Comparison of ENCODE assay signal across 8 cellular contexts in the genomic region with DNA sequence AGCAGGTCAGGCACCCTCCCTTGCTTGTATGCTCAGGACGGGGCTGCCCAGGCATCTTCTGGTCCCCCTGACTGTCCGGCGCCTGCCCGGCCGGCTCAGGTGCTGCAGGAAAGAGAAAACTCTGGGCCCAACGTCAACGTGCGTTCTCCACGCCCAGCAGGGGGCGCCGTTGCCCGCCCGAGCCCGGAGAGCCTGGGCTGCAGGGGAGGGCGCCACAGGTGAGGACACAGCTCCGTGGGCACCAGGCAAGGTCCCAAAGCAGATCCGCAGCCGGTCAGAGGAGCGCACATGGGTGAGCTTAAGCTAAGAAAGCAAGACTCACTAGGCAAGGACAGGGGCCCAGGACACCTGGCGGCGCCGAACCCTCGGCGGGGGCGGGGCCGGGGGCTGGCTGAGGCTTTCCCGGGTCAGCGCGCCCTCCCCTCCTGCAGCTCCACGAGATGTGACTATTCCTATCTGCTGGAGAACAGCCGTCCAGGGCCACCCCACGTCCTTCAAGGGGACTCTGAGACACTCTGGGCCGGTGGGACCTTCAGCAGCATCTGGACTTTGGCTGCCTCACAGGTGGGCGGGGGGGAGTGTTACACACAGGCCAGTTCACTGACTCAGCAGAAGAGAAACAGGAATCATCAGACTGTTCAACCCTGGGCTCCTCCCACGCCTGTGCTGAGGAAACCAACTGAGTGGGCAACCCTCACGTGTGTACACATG. TPM values are rescaled to one million over a fixed set of nuclear protein-coding genes. Genes with fewer than 3 reads are reported as not detected.
DNase-seq lines count a peak whose midpoint lies in the region; ATAC-seq, FAIRE-seq and TF ChIP-seq lines count a peak whose summit lies in the region.

No MANE protein-coding gene starts in this region.

- DNase-seq in NCI-H2081 (lab: John Stamatoyannopoulos, UW) (peak; percentile 55 to 65), WTC11 (ENCODE audit: low spot score) (peak; percentile 82), MCF 10A (ENCODE audit: unreplicated experiment) (peak; percentile 69), keratinocyte (ENCODE audit: low read depth, low spot score) (no peak)
- DNase-seq in stimulated activated CD4-positive, alpha-beta T cell treated with anti-CD3 and anti-CD28 coated beads, Interleukin-4, amount 100 ng/mL, for 4 hours = peak; percentile 68 to 80

- BruUV-seq in MCF 10A (replicated peaks; lab: Mats Ljungman, UMichigan) = no TSS peak

- no peaks in the 10 kb centered on the region for H3K79me2 ChIP-seq in keratinocyte (ENCODE audit: control insufficient read depth, insufficient read depth, low read length)

- peak overlapping the region; percentile 52 for H2AFZ ChIP-seq in keratinocyte (ENCODE audit: control insufficient read depth, low read length)

- ATAC-seq in WTC11 = peak; percentile 86
- ATAC-seq in GM18873 (IDR thresholded peaks at IDR 0.05; ENCODE audit: low FRiP score, unreplicated experiment) = no peak
- no peak for ATAC-seq in HG02642 (IDR thresholded peaks at IDR 0.05; ENCODE audit: poor library complexity, unreplicated experiment)

- no peaks in the 10 kb centered on the region for H4K20me1 ChIP-seq in keratinocyte (ENCODE audit: control insufficient read depth, extremely low read depth, insufficient read depth, low read length)

- peaks cover 11% of the 10 kb centered on the region for H3K27me3 ChIP-seq in keratinocyte (ENCODE audit: control insufficient read depth, extremely low read depth, insufficient read depth, low read length)

- H3K36me3 Mint-ChIP-seq in WTC11 (no peaks in the 10 kb centered on the region), MCF 10A (ENCODE audit: insufficient read depth, unreplicated experiment) (no peaks in the 10 kb centered on the region)

- H3K27me3 Mint-ChIP-seq in WTC11 (ENCODE audit: low read depth) (no peaks in the 10 kb centered on the region), MCF 10A (ENCODE audit: insufficient read depth, unreplicated experiment) (peaks cover 23% of the 10 kb centered on the region)

- peak overlapping the region; percentile 72 for H3K4me2 ChIP-seq in keratinocyte (ENCODE audit: control insufficient read depth, extremely low read depth, insufficient read depth, low read depth, low read length)

- H3K27ac Mint-ChIP-seq in WTC11 = no peak overlapping the region
- no peak overlapping the region for H3K27ac Mint-ChIP-seq in MCF 10A (ENCODE audit: low read depth, unreplicated experiment)

- POLR2A ChIA-PET in WTC11 (lab: Charles Lee) = interaction anchor here (0.7 kb wide), 1 partner anchor 12 kb away, joined by 3 read pairs; no protein-coding TSS in a partner anchor
- POLR2A ChIA-PET in MCF 10A (lab: Yijun Ruan, JAX) = interaction anchor here (0.6 kb wide), 1 partner anchor 235 kb away, joined by 3 read pairs; no protein-coding TSS in a partner anchor

- H3K4me1 Mint-ChIP-seq in WTC11 = no peaks in the 10 kb centered on the region; the same call in 1 of the 2 replicates
- peaks cover 6% of the 10 kb centered on the region for H3K4me1 Mint-ChIP-seq in MCF 10A (ENCODE audit: insufficient read depth, unreplicated experiment)

- peak overlapping the region; percentile 1 to 54 (median 50) for H3K4me3 ChIP-seq in keratinocyte (ENCODE audit: control insufficient read depth in 2 of 3, extremely low read depth in 1 of 3, insufficient read depth in 2 of 3, low read depth in 1 of 3, low read length in 3 of 3)

- dilution Hi-C loops in keratinocyte (cut with MboI; ENCODE audit: extremely low pct_ligation_motif_present, low sequenced_read_pairs) = no loop called here

- no peak overlapping the region for H3K27ac ChIP-seq in keratinocyte (ENCODE audit: control insufficient read depth, insufficient read depth, low read length)

- no peak for FAIRE-seq in keratinocyte (lab: Jason Lieb, UNC)

- H3K9me1 ChIP-seq in keratinocyte (ENCODE audit: control insufficient read depth, extremely low read depth, insufficient read depth, low read length) = no peaks in the 10 kb centered on the region

- TF ChIP-seq CTCF in GM12874 (IDR thresholded peaks at IDR 0.05; ENCODE audit: insufficient read depth, low read depth, low read length) = peak; percentile 90
- peak; percentile 90 for TF ChIP-seq CTCF in WTC11 (IDR thresholded peaks at IDR 0.05)
- TF ChIP-seq CTCF in MCF 10A (IDR thresholded peaks at IDR 0.05; ENCODE audit: unreplicated experiment) = peak; percentile 86
- peak; percentile 72 to 96 (median 96) for TF ChIP-seq CTCF in keratinocyte (optimal IDR thresholded peaks at IDR 0.05 in 1 of 3, IDR thresholded peaks at IDR 0.05 in 1 of 3, conservative IDR thresholded peaks at IDR 0.05 in 1 of 3; ENCODE audit: extremely low read depth in 1 of 3, insufficient read depth in 2 of 3, low read length in 3 of 3)

- intact Hi-C loops in MCF 10A (cut with micrococcal nuclease) = loop anchor here (1.0 to 5.0 kb wide), 3 partner anchors 232 to 417 kb away; no protein-coding TSS in a partner anchor

- H3K4me3 Mint-ChIP-seq in WTC11 (no peak overlapping the region), MCF 10A (ENCODE audit: unreplicated experiment) (no peak overlapping the region)

- H3K9ac ChIP-seq in keratinocyte (ENCODE audit: control insufficient read depth, extremely low read depth, insufficient read depth, low read length) = no peak overlapping the region

- no peaks in the 10 kb centered on the region for H3K9me3 Mint-ChIP-seq in WTC11
- no peaks in the 10 kb centered on the region for H3K9me3 Mint-ChIP-seq in MCF 10A (ENCODE audit: unreplicated experiment)

- no peaks in the 10 kb centered on the region for H3K9me3 ChIP-seq in keratinocyte (ENCODE audit: control insufficient read depth, low read depth, low read length)

- CTCF ChIA-PET in WTC11 (lab: Charles Lee) = interaction anchor here (0.5 to 4.2 kb wide), 54 partner anchors 9 to 1784 kb away, joined by 3 to 53 read pairs (median 5); partner anchors contain the start of genes KRTAP10-4, KRTAP10-6, PTTG1IP and TSPEAR
- CTCF ChIA-PET in MCF 10A (lab: Yijun Ruan, JAX) = interaction anchor here (0.5 to 4.4 kb wide), 35 partner anchors 9 to 627 kb away, joined by 3 to 60 read pairs (median 4); partner anchors contain the start of gene KRTAP12-2

- H3K36me3 ChIP-seq in keratinocyte (ENCODE audit: control insufficient read depth in 2 of 2, extremely low read depth in 1 of 2, insufficient read depth in 2 of 2, low read length in 2 of 2) = no peaks in the 10 kb centered on the region

- H3K4me1 ChIP-seq in keratinocyte (ENCODE audit: control insufficient read depth, extremely low read depth, insufficient read depth, low read length) = no peaks in the 10 kb centered on the region

TF ChIP-seq in WTC11, 78 proteins besides CTCF, POLR2A, EP300 and RAD21 (continues in another document):
- TF ChIP-seq OVOL2 (CRISPR knock-in tag; IDR thresholded peaks at IDR 0.05; ENCODE audit: borderline replicate concordance) (no peak), CBFB (CRISPR knock-in tag; IDR thresholded peaks at IDR 0.05; ENCODE audit: low read depth) (no peak), ZNF423 (CRISPR knock-in tag; IDR thresholded peaks at IDR 0.05) (peak; percentile 27; the same call in 1 of the 2 replicates)

RNA-seq across cellular contexts. Expression of gene KRTAP10-1, which starts 29.3 kb away (rescaled TPM):
- total RNA-seq in WTC11 (2021) = not detected in 3 replicates
- not detected in 2 replicates for total RNA-seq in MCF 10A (2022)
- not detected in 3 replicates for polyA plus RNA-seq in keratinocyte
- not detected for polyA plus RNA-seq in keratinocyte (2011; ENCODE audit: low read depth)
- not detected in 2 replicates for polyA plus RNA-seq in keratinocyte (2011; cell fraction: cytosol; rRNA removed)
- not detected in 2 replicates for polyA plus RNA-seq in keratinocyte (2011; cell fraction: nucleus; rRNA removed)
- polyA plus RNA-seq in keratinocyte (2012; ENCODE audit: low replicate concordance) = not detected in 2 replicates
- not detected in 3 replicates for polyA minus RNA-seq in keratinocyte
- polyA minus RNA-seq in keratinocyte (2011; cell fraction: cytosol; rRNA and poly(A)+ RNA removed) = not detected
- not detected in 2 replicates for polyA minus RNA-seq in keratinocyte (2011; cell fraction: nucleus; rRNA and poly(A)+ RNA removed)

RNA-seq across cellular contexts. Expression of gene KRTAP10-2, which starts 40.6 kb away (rescaled TPM):
- total RNA-seq in WTC11 (2021) (0.16 TPM in 1 of 3 replicates, not detected in the others), MCF 10A (2022) (not detected in 2 replicates)
- polyA plus RNA-seq in keratinocyte = not detected in 3 replicates
- polyA plus RNA-seq in keratinocyte (2011; ENCODE audit: low read depth) = not detected
- polyA plus RNA-seq in keratinocyte (2011; cell fraction: cytosol; rRNA removed) = not detected in 2 replicates
- polyA plus RNA-seq in keratinocyte (2011; cell fraction: nucleus; rRNA removed) = not detected in 2 replicates
- polyA plus RNA-seq in keratinocyte (2012; ENCODE audit: low replicate concordance) = not detected in 2 replicates
- not detected in 3 replicates for polyA minus RNA-seq in keratinocyte
- not detected for polyA minus RNA-seq in keratinocyte (2011; cell fraction: cytosol; rRNA and poly(A)+ RNA removed)
- polyA minus RNA-seq in keratinocyte (2011; cell fraction: nucleus; rRNA and poly(A)+ RNA removed) = not detected in 2 replicates

RNA-seq across cellular contexts. Expression of gene KRTAP10-3, which starts 47.9 kb away (rescaled TPM):
- total RNA-seq in WTC11 (2021) (not detected in 3 replicates), MCF 10A (2022) (not detected in 2 replicates)
- not detected in 3 replicates for polyA plus RNA-seq in keratinocyte
- not detected for polyA plus RNA-seq in keratinocyte (2011; ENCODE audit: low read depth)
- not detected in 2 replicates for polyA plus RNA-seq in keratinocyte (2011; cell fraction: cytosol; rRNA removed)
- polyA plus RNA-seq in keratinocyte (2011; cell fraction: nucleus; rRNA removed) = not detected in 2 replicates
- not detected in 2 replicates for polyA plus RNA-seq in keratinocyte (2012; ENCODE audit: low replicate concordance)
- polyA minus RNA-seq in keratinocyte = not detected in 3 replicates
- not detected for polyA minus RNA-seq in keratinocyte (2011; cell fraction: cytosol; rRNA and poly(A)+ RNA removed)
- polyA minus RNA-seq in keratinocyte (2011; cell fraction: nucleus; rRNA and poly(A)+ RNA removed) = not detected in 2 replicates

RNA-seq across cellular contexts. Expression of gene LRRC3, which starts 55.4 kb away (rescaled TPM):
- 4.4 to 5.7 TPM (median 4.7 TPM) in 3 replicates for total RNA-seq in WTC11 (2021)
- not detected in 2 replicates for total RNA-seq in MCF 10A (2022)
- polyA plus RNA-seq in keratinocyte = 1.4 to 1.9 TPM (median 1.6 TPM) in 3 replicates
- polyA plus RNA-seq in keratinocyte (2011; ENCODE audit: low read depth) = 0.25 TPM
- 1.0 and 1.5 TPM in 2 replicates for polyA plus RNA-seq in keratinocyte (2011; cell fraction: cytosol; rRNA removed)
- 5.3 and 6.2 TPM in 2 replicates for polyA plus RNA-seq in keratinocyte (2011; cell fraction: nucleus; rRNA removed)
- polyA plus RNA-seq in keratinocyte (2012; ENCODE audit: low replicate concordance) = 1.0 and 2.3 TPM in 2 replicates
- polyA minus RNA-seq in keratinocyte = 2.2 to 4.4 TPM (median 2.3 TPM) in 3 replicates
- polyA minus RNA-seq in keratinocyte (2011; cell fraction: cytosol; rRNA and poly(A)+ RNA removed) = 4.0 TPM
- 5.1 and 5.5 TPM in 2 replicates for polyA minus RNA-seq in keratinocyte (2011; cell fraction: nucleus; rRNA and poly(A)+ RNA removed)
